Comparison of ENCODE assay signal across 8 cellular contexts in the genomic region with DNA sequence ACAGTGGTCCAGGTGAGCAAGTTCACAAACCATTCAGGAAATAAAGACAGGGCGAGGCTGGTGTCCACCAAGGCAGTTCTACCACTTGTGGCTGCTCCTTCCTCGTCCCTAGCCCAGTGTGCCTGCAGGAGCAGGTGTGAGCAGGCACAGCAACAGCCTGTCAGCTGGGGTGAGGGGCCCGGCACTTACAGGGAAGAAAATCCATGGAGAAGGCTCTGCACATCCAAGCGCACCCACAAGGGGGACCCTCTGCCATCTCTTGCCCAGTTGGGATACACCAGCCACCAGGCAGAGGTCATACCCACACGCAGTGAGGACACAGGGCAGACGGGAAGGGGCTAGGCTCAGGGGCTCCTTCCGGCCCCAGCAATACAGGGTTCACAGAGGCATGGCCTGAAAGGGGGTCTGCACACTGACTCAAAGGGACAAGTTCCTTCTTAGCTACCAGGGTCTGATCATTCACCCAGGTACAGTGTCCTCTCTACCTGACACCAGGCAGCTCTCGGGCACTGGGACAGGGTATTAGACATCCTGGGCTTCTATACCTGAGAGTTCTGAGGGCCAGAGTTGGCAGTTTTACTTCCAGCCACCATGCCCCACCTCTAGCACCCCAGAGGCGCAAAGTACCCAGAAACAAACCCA. TPM values are rescaled to one million over a fixed set of nuclear protein-coding genes. Genes with fewer than 3 reads are reported as not detected.
DNase-seq lines count a peak whose midpoint lies in the region; ATAC-seq and TF ChIP-seq lines count a peak whose summit lies in the region.

No MANE protein-coding gene starts in this region.

- H3K4me2 ChIP-seq in fibroblast of lung (ENCODE audit: extremely low read depth, insufficient read depth, low read length), result no peak overlapping the region

- H3K9ac ChIP-seq in fibroblast of lung (ENCODE audit: insufficient read depth, low read length), result no peak overlapping the region

- H3K27ac Mint-ChIP-seq in nephron progenitor cell, result no peak overlapping the region

- H3K27ac ChIP-seq in fibroblast of lung (ENCODE audit: insufficient read depth, low read length), result no peak overlapping the region

- no peak overlapping the region for H3K4me3 ChIP-seq in fibroblast of lung (replicated peaks in 1 of 4; ENCODE audit: control extremely low read depth in 1 of 4, insufficient read depth in 1 of 4, low read depth in 3 of 4, low read length in 4 of 4)

- H3K4me1 ChIP-seq in fibroblast of lung (ENCODE audit: control insufficient read depth, extremely low read depth, insufficient read depth, low read length), result no peaks in the 10 kb centered on the region

- TF ChIP-seq CTCF in fibroblast of lung (conservative IDR thresholded peaks at IDR 0.05 in 1 of 2, IDR thresholded peaks at IDR 0.05 in 1 of 2; ENCODE audit: low read depth in 1 of 2, low read length in 2 of 2), result peak; percentile 22 to 64
- TF ChIP-seq CTCF in nephron progenitor cell (IDR thresholded peaks at IDR 0.05), result peak; percentile 58

- H3K27me3 Mint-ChIP-seq in nephron progenitor cell (ENCODE audit: low read depth, poor library complexity), result peaks cover 2% of the 10 kb centered on the region

- no peaks in the 10 kb centered on the region for H3K27me3 ChIP-seq in fibroblast of lung (ENCODE audit: control insufficient read depth, insufficient read depth, low read length)

- peak; percentile 78 for ATAC-seq in SK-N-SH treated with all-trans-retinoic acid at 6 μM for 48 hours
- no peak for ATAC-seq in HG03439 (IDR thresholded peaks at IDR 0.05; ENCODE audit: unreplicated experiment)
- no peak for ATAC-seq in HG02798 (IDR thresholded peaks at IDR 0.05; ENCODE audit: poor library complexity, unreplicated experiment)
- no peak for ATAC-seq in GM19023 (IDR thresholded peaks at IDR 0.05; ENCODE audit: unreplicated experiment)

- no peaks in the 10 kb centered on the region for H3K36me3 Mint-ChIP-seq in nephron progenitor cell (ENCODE audit: low read depth)

- no peaks in the 10 kb centered on the region for H3K4me1 Mint-ChIP-seq in nephron progenitor cell

- H3K79me2 ChIP-seq in fibroblast of lung (ENCODE audit: control insufficient read depth, insufficient read depth, low read length), result no peaks in the 10 kb centered on the region

- H3K9me3 ChIP-seq in fibroblast of lung (ENCODE audit: control insufficient read depth, insufficient read depth, low read depth, low read length), result no peaks in the 10 kb centered on the region

- no peaks in the 10 kb centered on the region for H3K9me3 Mint-ChIP-seq in nephron progenitor cell

- H3K36me3 ChIP-seq in fibroblast of lung (ENCODE audit: control insufficient read depth, insufficient read depth, low read length), result peaks cover 26% of the 10 kb centered on the region

- no peak overlapping the region for H3K4me3 Mint-ChIP-seq in nephron progenitor cell

- in situ Hi-C loops in KBM-7 (cut with MboI; ENCODE audit: low pct_unique_long_range_greater_than_20kb, low sequenced_read_pairs), result no loop called here

- no peak overlapping the region for H2AFZ ChIP-seq in fibroblast of lung (ENCODE audit: low read length)

- H4K20me1 ChIP-seq in fibroblast of lung (ENCODE audit: control insufficient read depth, extremely low read depth, insufficient read depth, low read length), result no peaks in the 10 kb centered on the region

- DNase-seq in DMS 273 treated with DMSO at 0.1 percent for 48 hours (lab: John Stamatoyannopoulos, UW) (peak; percentile 64), KBM-7 (peak; percentile 72), fibroblast of lung (ENCODE audit: low read depth in 2 of 2) (peak; percentile 24 to 50), nephron progenitor cell (peak; percentile 70)

TF ChIP-seq in SK-N-SH treated with all-trans-retinoic acid at 6 μM for 48 hours, 23 proteins besides CTCF, POLR2A, EP300 and RAD21:
- TF ChIP-seq ZNF8 (CRISPR knock-in tag; IDR thresholded peaks at IDR 0.05) (no peak), ZNF565 (CRISPR knock-in tag; conservative IDR thresholded peaks at IDR 0.05; ENCODE audit: low read depth) (no peak), ZNF70 (CRISPR knock-in tag; IDR thresholded peaks at IDR 0.05) (no peak), RARB (CRISPR knock-in tag; IDR thresholded peaks at IDR 0.05) (no peak), OSR1 (CRISPR knock-in tag; IDR thresholded peaks at IDR 0.05) (no peak), SNAI2 (CRISPR knock-in tag; IDR thresholded peaks at IDR 0.05) (no peak), ISL1 (CRISPR knock-in tag; IDR thresholded peaks at IDR 0.05) (no peak)

RNA-seq across cellular contexts. Expression of a gene that starts 27.0 kb away (rescaled TPM):
- total RNA-seq in fibroblast of lung, result 4.9 and 12.2 TPM in 2 replicates
- 6.3 and 11.7 TPM in 2 replicates for polyA plus RNA-seq in fibroblast of lung
- polyA plus RNA-seq in fibroblast of lung (2012), result 12.5 and 26.0 TPM in 2 replicates
- polyA minus RNA-seq in fibroblast of lung (ENCODE audit: low replicate concordance), result 16.1 and 36.9 TPM in 2 replicates

RNA-seq across cellular contexts. Expression of a gene that starts 35.4 kb away (rescaled TPM):
- total RNA-seq in fibroblast of lung, result 40.0 and 40.6 TPM in 2 replicates
- 45.7 and 54.7 TPM in 2 replicates for polyA plus RNA-seq in fibroblast of lung
- polyA plus RNA-seq in fibroblast of lung (2012), result 57.1 and 71.2 TPM in 2 replicates
- polyA minus RNA-seq in fibroblast of lung (ENCODE audit: low replicate concordance), result 63.8 and 107 TPM in 2 replicates

RNA-seq across cellular contexts. Expression of a gene that starts 37.1 kb away (rescaled TPM):
- 71.7 and 73.5 TPM in 2 replicates for total RNA-seq in fibroblast of lung
- polyA plus RNA-seq in fibroblast of lung, result 33.6 and 42.0 TPM in 2 replicates
- 39.4 and 49.0 TPM in 2 replicates for polyA plus RNA-seq in fibroblast of lung (2012)
- polyA minus RNA-seq in fibroblast of lung (ENCODE audit: low replicate concordance), result 59.8 and 96.4 TPM in 2 replicates

RNA-seq across cellular contexts. Expression of a gene that starts 44.6 kb away (rescaled TPM):
- total RNA-seq in fibroblast of lung, result under 0.01 TPM in 2 replicates
- polyA plus RNA-seq in fibroblast of lung, result 0.01 TPM in 1 of 2 replicates, not detected in the other
- not detected in 2 replicates for polyA plus RNA-seq in fibroblast of lung (2012)
- not detected in 2 replicates for polyA minus RNA-seq in fibroblast of lung (ENCODE audit: low replicate concordance)
